ENCODE assay signal across 13 cellular contexts in the genomic region with DNA sequence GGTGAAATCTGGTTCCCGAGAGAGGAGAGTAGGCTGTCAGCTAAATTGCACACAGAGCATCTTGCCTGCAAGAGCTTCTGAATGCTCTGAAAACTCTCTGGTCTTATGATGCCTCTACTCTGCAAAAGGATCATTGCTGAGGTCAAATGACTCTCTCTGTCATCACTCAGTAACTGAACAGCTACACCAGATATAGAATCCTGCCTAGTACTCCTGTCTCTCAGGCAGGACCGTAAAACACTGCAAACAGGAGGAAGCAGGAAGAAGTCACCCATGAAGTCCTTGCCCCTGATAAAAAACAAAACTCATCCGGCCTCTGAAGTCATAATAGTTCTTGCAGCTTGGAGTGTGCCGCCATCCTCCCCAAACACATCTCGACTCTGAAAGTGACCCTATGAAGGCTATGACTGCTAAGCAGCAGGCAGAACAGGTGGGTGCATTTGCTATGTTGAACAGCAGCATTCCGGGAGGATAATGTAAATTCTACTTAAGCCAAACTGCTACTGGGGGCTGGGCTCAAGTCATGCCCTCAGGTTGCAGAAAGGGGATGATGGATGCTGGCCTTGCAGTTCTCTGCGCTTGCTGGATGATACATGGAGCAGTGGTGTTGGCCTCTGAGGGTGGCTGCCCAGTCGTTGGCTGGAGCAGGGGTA.
DNase-seq lines count a peak whose midpoint lies in the region; ATAC-seq, FAIRE-seq and TF ChIP-seq lines count a peak whose summit lies in the region.
"Had no signal": no experiment of that assay in that cellular context is flagged by ENCODE, and none has a peak within 500 bp of the region (broad histone marks: within the 10 kb centered on the region; RNA-seq: fewer than 3 reads in every experiment).

No MANE protein-coding gene starts in this region.

- WGBS in H1 (ENCODE audit: extremely low coverage in 1 of 2, insufficient coverage in 1 of 2, insufficient read length in 1 of 2, insufficient replicate concordance in 2 of 2, low coverage in 1 of 2, low lambda C conversion rate in 2 of 2, missing lambda C conversion rate in 1 of 2), 2 experiments = 74% methylated on average over 8 of the region's 8 CpGs; no CpG with 5 or more reads in 1 of the 2 experiments

- no peak overlapping the region for H3K23ac ChIP-seq in H1 (ENCODE audit: insufficient read length)

- POLR2A ChIA-PET in H1 (lab: Charles Lee; ENCODE audit: partially characterized antibody) = no interaction called here

- CTCF ChIA-PET in H1 (lab: Charles Lee; ENCODE audit: partially characterized antibody) = interaction anchor here (0.5 to 2.0 kb wide), 8 partner anchors 13 to 283 kb away, joined by 4 to 8 read pairs (median 5); no protein-coding TSS in a partner anchor

- TF ChIP-seq RAD21 in H1 (IDR thresholded peaks at IDR 0.05 in 1 of 2, conservative IDR thresholded peaks at IDR 0.05 in 1 of 2; ENCODE audit: low read depth in 2 of 2, low read length in 2 of 2) = no peak

- no peak overlapping the region for H2AK5ac ChIP-seq in H1 (ENCODE audit: low read depth, low read length)

- no peaks in the 10 kb centered on the region for H3K79me2 ChIP-seq in H1 (ENCODE audit: control insufficient read depth in 1 of 2, insufficient read depth in 2 of 2, low read length in 2 of 2)

- H2BK120ac ChIP-seq in H1 (replicated peaks; ENCODE audit: low read depth, low read length) = no peak overlapping the region

- H3K9me3 ChIP-seq in H1 (ENCODE audit: insufficient read depth in 2 of 2, low read depth in 1 of 2, low read length in 1 of 2) (no peaks in the 10 kb centered on the region), upper lobe of right lung (no peaks in the 10 kb centered on the region)
- H3K9me3 ChIP-seq: breast epithelium, left ventricle myocardium inferior, sigmoid colon had no signal

- no peak overlapping the region; the same call in 1 of the 2 replicates for H4K8ac ChIP-seq in H1 (ENCODE audit: extremely low read depth, insufficient read depth, low read length)

- H3K23me2 ChIP-seq in H1 (ENCODE audit: low read depth, low read length) = no peaks in the 10 kb centered on the region

- H3K56ac ChIP-seq in H1 (replicated peaks; ENCODE audit: insufficient read length, low read depth, low read length) = no peak overlapping the region

- no peak overlapping the region for H2BK20ac ChIP-seq in H1 (ENCODE audit: low read length)

- H3K36me3 ChIP-seq in H1 (ENCODE audit: control insufficient read depth in 2 of 4, insufficient read depth in 4 of 4, low read length in 3 of 4) (no peaks in the 10 kb centered on the region), upper lobe of right lung (no peaks in the 10 kb centered on the region)
- H3K36me3 ChIP-seq: breast epithelium, left ventricle myocardium inferior, sigmoid colon had no signal

- H3K4me1 ChIP-seq in H1 (replicated peaks in 1 of 4; ENCODE audit: control insufficient read depth in 3 of 4, insufficient read depth in 4 of 4, low read length in 3 of 4) (peaks cover 3 to 8% (median 5%) of the 10 kb centered on the region in 4 experiments; a peak in 5 of 7 replicates), upper lobe of right lung (peaks cover 7% of the 10 kb centered on the region)
- H3K4me1 ChIP-seq: breast epithelium, sigmoid colon had no signal

- no peak overlapping the region for H3K4me3 ChIP-seq in H1 (ENCODE audit: extremely low read depth in 1 of 4, insufficient read depth in 2 of 4, low read depth in 3 of 4, low read length in 4 of 4)
- H3K4me3 ChIP-seq in upper lobe of right lung = no peak overlapping the region
- H3K4me3 ChIP-seq: breast epithelium, left ventricle myocardium inferior, sigmoid colon had no signal

- H4K91ac ChIP-seq in H1 (replicated peaks; ENCODE audit: insufficient read length, low read length) = no peak overlapping the region

- H3K9ac ChIP-seq in H1 (replicated peaks in 1 of 4; ENCODE audit: extremely low read depth in 1 of 4, low read depth in 3 of 4, low read length in 3 of 4) = no peak overlapping the region

- H2BK15ac ChIP-seq in H1 (ENCODE audit: low read length) = no peak overlapping the region; the same call in 1 of the 2 replicates

- peak overlapping the region; percentile 91 for H2AFZ ChIP-seq in H1 (ENCODE audit: low read length)

- TF ChIP-seq CTCF in H1 (IDR thresholded peaks at IDR 0.05; ENCODE audit: control extremely low read depth in 1 of 3, insufficient read depth in 1 of 3, low read depth in 1 of 3, low read length in 3 of 3) (no peak), upper lobe of right lung (IDR thresholded peaks at IDR 0.05) (no peak)

- no peak overlapping the region for H4K5ac ChIP-seq in H1 (ENCODE audit: insufficient read length, low read depth, low read length)

- TF ChIP-seq POLR2A in H1 (IDR thresholded peaks at IDR 0.05; ENCODE audit: control extremely low read depth in 1 of 2, low read depth in 2 of 2, low read length in 2 of 2) = no peak

- no peaks in the 10 kb centered on the region for H4K20me1 ChIP-seq in H1 (replicated peaks in 1 of 2; ENCODE audit: control insufficient read depth in 1 of 2, insufficient read depth in 2 of 2, low read length in 2 of 2)

- no peaks in the 10 kb centered on the region for H3K79me1 ChIP-seq in H1 (ENCODE audit: low read depth, low read length)

- H3K4ac ChIP-seq in H1 (replicated peaks; ENCODE audit: insufficient read length, low read depth, low read length) = no peak overlapping the region

- H3K14ac ChIP-seq in H1 (ENCODE audit: insufficient read length) = no peak overlapping the region

- DNase-seq in LHCN-M2 (ENCODE audit: low read depth) (peak; percentile 11), H1 (ENCODE audit: low read depth in 1 of 2, low spot score in 2 of 2) (no peak), left kidney (ENCODE audit: low read depth, low spot score) (peak; percentile 82), upper lobe of right lung (no peak)
- DNase-seq in activated CD4-positive, CD25-positive, alpha-beta regulatory T cell treated with anti-CD3 and anti-CD28 coated beads, Interleukin-2, amount 50 U/mL, for 72 hours = no peak
- DNase-seq: CD4-positive, alpha-beta T cell; effector memory CD8-positive, alpha-beta T cell; left ventricle myocardium inferior; sigmoid colon; stimulated activated naive CD4-positive, alpha-beta T cell had no signal

- H2BK5ac ChIP-seq in H1 (ENCODE audit: low read depth, low read length) = no peak overlapping the region

- H3K4me2 ChIP-seq in H1 (ENCODE audit: insufficient read depth in 1 of 2, low read depth in 2 of 2, low read length in 2 of 2) = peak overlapping the region; percentile 32 to 41; a peak in 3 of 4 replicates

- ATAC-seq in upper lobe of right lung (peak; percentile 25), HG03135 (IDR thresholded peaks at IDR 0.05; ENCODE audit: unreplicated experiment) (no peak), HG03097 (IDR thresholded peaks at IDR 0.05; ENCODE audit: low FRiP score, unreplicated experiment) (no peak)
- ATAC-seq: effector memory CD8-positive, alpha-beta T cell had no signal

- intact Hi-C loops in upper lobe of right lung (cut with DNase I) = no loop called here

- no peak overlapping the region for H3K27ac ChIP-seq in H1 (ENCODE audit: low read depth, low read length)
- H3K27ac ChIP-seq in upper lobe of right lung = no peak overlapping the region
- H3K27ac ChIP-seq: breast epithelium, left ventricle myocardium inferior had no signal

- 0 out of 2 replicates have a peak overlapping the region, but pooled peaks have one; percentile 57 for H3K18ac ChIP-seq in H1 (ENCODE audit: extremely low read depth, low read length)

- H3K27me3 ChIP-seq in H1 (replicated peaks in 1 of 4; ENCODE audit: control insufficient read depth in 3 of 4, extremely low read depth in 1 of 4, insufficient read depth in 3 of 4, low read length in 3 of 4) (no peaks in the 10 kb centered on the region), upper lobe of right lung (no peaks in the 10 kb centered on the region)
- H3K27me3 ChIP-seq: breast epithelium, sigmoid colon had no signal

- TF ChIP-seq EP300 in H1 (IDR thresholded peaks at IDR 0.05; ENCODE audit: borderline replicate concordance in 1 of 2, low read depth in 2 of 2, low read length in 2 of 2) = no peak

- FAIRE-seq in H1 (lab: Jason Lieb, UNC) = no peak

- peak overlapping the region; percentile 31; the same call in 1 of the 2 replicates for H2BK12ac ChIP-seq in H1 (ENCODE audit: low read depth, low read length)

TF ChIP-seq in H1, 55 proteins besides CTCF, POLR2A, EP300 and RAD21 (continues in another document):
- TF ChIP-seq KDM4A (IDR thresholded peaks at IDR 0.05; ENCODE audit: low read depth, low read length, severe bottlenecking) (no peak), MAFK (IDR thresholded peaks at IDR 0.05; ENCODE audit: low read depth, low read length) (no peak), KDM5A (IDR thresholded peaks at IDR 0.05; ENCODE audit: low read length) (no peak), TAF1 (IDR thresholded peaks at IDR 0.05; ENCODE audit: low read depth, low read length) (no peak), CTBP2 (IDR thresholded peaks at IDR 0.05; ENCODE audit: borderline replicate concordance, insufficient read depth, insufficient read length, low read length) (no peak), ZNF274 (IDR thresholded peaks at IDR 0.05; ENCODE audit: borderline replicate concordance, extremely low read depth, low read length) (no peak), RNF2 (IDR thresholded peaks at IDR 0.05; ENCODE audit: borderline replicate concordance, low read depth, low read length, missing control alignments, poor library complexity, severe bottlenecking) (no peak), SIX5 (IDR thresholded peaks at IDR 0.05; ENCODE audit: low read depth, low read length) (no peak), TCF12 (IDR thresholded peaks at IDR 0.05; ENCODE audit: low read depth, low read length) (peak; percentile 60; the same call in 1 of the 2 replicates), PHF8 (conservative IDR thresholded peaks at IDR 0.05; ENCODE audit: low read depth, low read length) (no peak), CREB1 (IDR thresholded peaks at IDR 0.05) (no peak), KDM1A (IDR thresholded peaks at IDR 0.05; ENCODE audit: borderline replicate concordance, low read length) (no peak)
- TF ChIP-seq, protein P1, sequence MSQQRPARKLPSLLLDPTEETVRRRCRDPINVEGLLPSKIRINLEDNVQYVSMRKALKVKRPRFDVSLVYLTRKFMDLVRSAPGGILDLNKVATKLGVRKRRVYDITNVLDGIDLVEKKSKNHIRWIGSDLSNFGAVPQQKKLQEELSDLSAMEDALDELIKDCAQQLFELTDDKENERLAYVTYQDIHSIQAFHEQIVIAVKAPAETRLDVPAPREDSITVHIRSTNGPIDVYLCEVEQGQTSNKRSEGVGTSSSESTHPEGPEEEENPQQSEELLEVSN (IDR thresholded peaks at IDR 0.05) = no peak
- TF ChIP-seq, protein P2, sequence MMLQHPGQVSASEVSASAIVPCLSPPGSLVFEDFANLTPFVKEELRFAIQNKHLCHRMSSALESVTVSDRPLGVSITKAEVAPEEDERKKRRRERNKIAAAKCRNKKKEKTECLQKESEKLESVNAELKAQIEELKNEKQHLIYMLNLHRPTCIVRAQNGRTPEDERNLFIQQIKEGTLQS (IDR thresholded peaks at IDR 0.05; ENCODE audit: insufficient read depth, low read depth, low read length) = no peak
- TF ChIP-seq, protein P3, sequence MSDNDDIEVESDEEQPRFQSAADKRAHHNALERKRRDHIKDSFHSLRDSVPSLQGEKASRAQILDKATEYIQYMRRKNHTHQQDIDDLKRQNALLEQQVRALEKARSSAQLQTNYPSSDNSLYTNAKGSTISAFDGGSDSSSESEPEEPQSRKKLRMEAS (IDR thresholded peaks at IDR 0.05) = no peak

Comparison
In these comparisons a context has a peak if more than half of its experiments do, and no peak if none do; other contexts are left out.
1. DNase-seq: peak in LHCN-M2 (single experiment) and left kidney (single experiment); none in H1 (0 of 2), upper lobe of right lung (single experiment) and activated CD4-positive, CD25-positive, alpha-beta regulatory T cell treated with anti-CD3 and anti-CD28 coated beads, Interleukin-2, amount 50 U/mL, for 72 hours (single experiment).